Comparison of ENCODE assay signal across 8 cellular contexts in genomic region chr17:78993241-78993956, GRCh38. TPM values are rescaled to one million over a fixed set of nuclear protein-coding genes. Genes with fewer than 3 reads are reported as not detected.
DNase-seq lines count a peak whose midpoint lies in the region; ATAC-seq and TF ChIP-seq lines count a peak whose summit lies in the region.

No MANE protein-coding gene starts in this region.

- no peak overlapping the region for H2BK120ac ChIP-seq in IMR-90 (ENCODE audit: low read depth, low read length)
- H2BK120ac ChIP-seq in mesendoderm (ENCODE audit: low read depth, low read length) = no peak overlapping the region

- no peak overlapping the region for H4K8ac ChIP-seq in IMR-90 (ENCODE audit: low read depth in 2 of 2, low read length in 2 of 2)
- no peak overlapping the region for H4K8ac ChIP-seq in mesendoderm (ENCODE audit: low read depth, low read length)

- H2AFZ ChIP-seq in IMR-90 (replicated peaks; ENCODE audit: low read length, poor library complexity) = no peak overlapping the region

- no peaks in the 10 kb centered on the region for H3K9me3 ChIP-seq in CD8-positive, alpha-beta memory T cell (ENCODE audit: low read length)
- H3K9me3 ChIP-seq in IMR-90 (ENCODE audit: control insufficient read depth, insufficient read depth, low read length) = no peaks in the 10 kb centered on the region

- WGBS in IMR-90 (ENCODE audit: extremely low coverage in 2 of 2, insufficient read length in 1 of 2), 2 experiments = 80% methylated on average over 33 of the region's 49 CpGs; no CpG with 5 or more reads in 1 of the 2 experiments
- no CpG with 5 or more reads among the region's 49 CpGs for WGBS in mesendoderm (ENCODE audit: extremely low coverage, insufficient coverage, low lambda C conversion rate)

- no peak overlapping the region for H4K5ac ChIP-seq in IMR-90 (ENCODE audit: low read depth, low read length)
- no peak overlapping the region for H4K5ac ChIP-seq in mesendoderm (ENCODE audit: low read length)

- H3K4me3 Mint-ChIP-seq in CD8-positive, alpha-beta memory T cell = peak overlapping the region in 1 of 7 donors; percentile 73
- H3K4me3 Mint-ChIP-seq in activated CD4-positive, alpha-beta T cell treated with anti-CD3 and anti-CD28 coated beads, Interleukin-2, amount 10 ng/mL, durations not matched to agents 24 days and 14 days = no peak overlapping the region

- H3K79me1 ChIP-seq in IMR-90 (ENCODE audit: low read depth in 1 of 2, low read length in 2 of 2) (peaks cover 22 to 50% of the 10 kb centered on the region in 2 experiments), mesendoderm (ENCODE audit: low read length) (no peaks in the 10 kb centered on the region)

- H3K27me3 ChIP-seq in CD8-positive, alpha-beta memory T cell (ENCODE audit: insufficient read depth, low read length, poor library complexity, severe bottlenecking) = no peaks in the 10 kb centered on the region
- no peaks in the 10 kb centered on the region for H3K27me3 ChIP-seq in IMR-90 (ENCODE audit: control insufficient read depth, insufficient read depth, low read length)
- no peaks in the 10 kb centered on the region for H3K27me3 ChIP-seq in mesendoderm (ENCODE audit: insufficient read depth, low read length, poor library complexity)

- peak in 3 of 5 donors; percentile 18 to 36 (median 28) for DNase-seq in CD8-positive, alpha-beta memory T cell
- DNase-seq in IMR-90 (peak; percentile 41), mesendoderm (peak; percentile 57), DMS79 (lab: John Stamatoyannopoulos, UW) (no peak)
- peak; percentile 86 for DNase-seq in activated CD4-positive, alpha-beta T cell treated with anti-CD3 and anti-CD28 coated beads, Interleukin-2, amount 10 ng/mL, durations not matched to agents 24 days and 14 days
- peak; percentile 40 for DNase-seq in effector CD8-positive, alpha-beta T cell (lab: John Stamatoyannopoulos, UW)
- peak in 4 of 6 experiments; percentile 24 to 43 (median 31) for DNase-seq in stimulated activated naive CD4-positive, alpha-beta T cell (lab: John Stamatoyannopoulos, UW)

- H3K4me3 ChIP-seq in CD8-positive, alpha-beta memory T cell (ENCODE audit: low read length) = no peak overlapping the region
- H3K4me3 ChIP-seq in IMR-90 (ENCODE audit: insufficient read depth, low read depth, low read length) (no peak overlapping the region), mesendoderm (ENCODE audit: low read length) (no peak overlapping the region)

- peaks cover 0 to 84% (median 4%) of the 10 kb centered on the region in 3 donors for H3K36me3 Mint-ChIP-seq in CD8-positive, alpha-beta memory T cell
- peaks cover 54% of the 10 kb centered on the region for H3K36me3 Mint-ChIP-seq in activated CD4-positive, alpha-beta T cell treated with anti-CD3 and anti-CD28 coated beads, Interleukin-2, amount 10 ng/mL, durations not matched to agents 24 days and 14 days (ENCODE audit: low read depth)

- H3K9me1 ChIP-seq in IMR-90 (ENCODE audit: insufficient read depth, low read length) = no peaks in the 10 kb centered on the region

- no peak overlapping the region for H4K91ac ChIP-seq in IMR-90 (ENCODE audit: insufficient read depth, low read depth, low read length)

- CTCF ChIA-PET in CD8-positive, alpha-beta memory T cell (lab: Charles Lee) = interaction anchor here (1.7 kb wide), 1 partner anchor 8 kb away, joined by 4 read pairs; no protein-coding TSS in a partner anchor
- CTCF ChIA-PET in IMR-90 (lab: Yijun Ruan, JAX) = interaction anchor here (0.7 kb wide), 1 partner anchor 417 kb away, joined by 3 read pairs; no protein-coding TSS in a partner anchor

- POLR2A ChIA-PET in CD8-positive, alpha-beta memory T cell (lab: Charles Lee) = no interaction called here
- POLR2A ChIA-PET in IMR-90 (lab: Charles Lee; ENCODE audit: unreplicated experiment) = no interaction called here

- TF ChIP-seq POLR2A in IMR-90 (IDR thresholded peaks at IDR 0.05; ENCODE audit: low read depth, low read length) = no peak

- H3K9ac ChIP-seq in IMR-90 (ENCODE audit: low read depth, low read length) = 0 out of 2 replicates have a peak overlapping the region, but pooled peaks have one; percentile 55
- H3K9ac ChIP-seq in mesendoderm (ENCODE audit: low read length) = no peak overlapping the region

- H3K18ac ChIP-seq in IMR-90 (ENCODE audit: low read depth, low read length) (no peak overlapping the region), mesendoderm (ENCODE audit: low read length) (no peak overlapping the region)

- H3K36me3 ChIP-seq in CD8-positive, alpha-beta memory T cell (ENCODE audit: insufficient read depth, low read length) = peaks cover 21% of the 10 kb centered on the region
- H3K36me3 ChIP-seq in IMR-90 (ENCODE audit: control insufficient read depth, insufficient read depth, low read length) (peaks cover 67% of the 10 kb centered on the region), mesendoderm (ENCODE audit: control insufficient read depth, insufficient read depth, low read length) (peaks cover 8% of the 10 kb centered on the region)

- ATAC-seq in IMR-90 (ENCODE audit: low read depth) (peak; percentile 87), GM21515 (IDR thresholded peaks at IDR 0.05; ENCODE audit: unreplicated experiment) (no peak)

- no peaks in the 10 kb centered on the region for H3K4me1 ChIP-seq in CD8-positive, alpha-beta memory T cell (ENCODE audit: insufficient read depth, low read length)
- no peaks in the 10 kb centered on the region for H3K4me1 ChIP-seq in IMR-90 (ENCODE audit: control insufficient read depth, insufficient read depth, low read length)
- no peaks in the 10 kb centered on the region for H3K4me1 ChIP-seq in mesendoderm (ENCODE audit: control insufficient read depth, low read depth, low read length)

- no peak overlapping the region for H3K56ac ChIP-seq in IMR-90 (ENCODE audit: extremely low read depth, insufficient read depth, low read length)
- no peak overlapping the region for H3K56ac ChIP-seq in mesendoderm (ENCODE audit: low read length)

- H3K23ac ChIP-seq in IMR-90 (ENCODE audit: low read depth, low read length) (no peak overlapping the region), mesendoderm (ENCODE audit: low read length) (no peak overlapping the region)

- peak overlapping the region in 3 of 8 donors; percentile 32 to 61 (median 38) for H3K27ac Mint-ChIP-seq in CD8-positive, alpha-beta memory T cell
- peak overlapping the region; percentile 25 for H3K27ac Mint-ChIP-seq in activated CD4-positive, alpha-beta T cell treated with anti-CD3 and anti-CD28 coated beads, Interleukin-2, amount 10 ng/mL, durations not matched to agents 24 days and 14 days

- H3K14ac ChIP-seq in IMR-90 (replicated peaks; ENCODE audit: low read depth, low read length) = no peak overlapping the region

- in situ Hi-C loops in IMR-90 (cut with MboI; ENCODE audit: low sequenced_read_pairs) = no loop called here

- H2BK5ac ChIP-seq in IMR-90 (ENCODE audit: low read depth, low read length, poor library complexity, severe bottlenecking) (no peak overlapping the region), mesendoderm (ENCODE audit: low read length) (no peak overlapping the region)

- intact Hi-C loops in IMR-90 (cut with micrococcal nuclease) = no loop called here
- intact Hi-C loops in activated CD4-positive, alpha-beta T cell treated with anti-CD3 and anti-CD28 coated beads, Interleukin-2, amount 10 ng/mL, durations not matched to agents 24 days and 14 days (cut with micrococcal nuclease) = no loop called here

- H3K79me2 ChIP-seq in mesendoderm (ENCODE audit: control insufficient read depth, insufficient read depth, low read length) = no peaks in the 10 kb centered on the region

- H2BK15ac ChIP-seq in IMR-90 (ENCODE audit: low read depth, low read length) (no peak overlapping the region), mesendoderm (replicated peaks; ENCODE audit: low read depth) (no peak overlapping the region)

- peaks cover 27% of the 10 kb centered on the region for H4K20me1 ChIP-seq in IMR-90 (ENCODE audit: insufficient read depth, low read length)

- no peaks in the 10 kb centered on the region for H3K9me3 Mint-ChIP-seq in CD8-positive, alpha-beta memory T cell
- H3K9me3 Mint-ChIP-seq in activated CD4-positive, alpha-beta T cell treated with anti-CD3 and anti-CD28 coated beads, Interleukin-2, amount 10 ng/mL, durations not matched to agents 24 days and 14 days = no peaks in the 10 kb centered on the region

- peak; percentile 48 for TF ChIP-seq RAD21 in IMR-90 (IDR thresholded peaks at IDR 0.05; ENCODE audit: low read length)

- H2AK5ac ChIP-seq in IMR-90 (ENCODE audit: low read depth, low read length) (no peak overlapping the region), mesendoderm (ENCODE audit: low read length) (no peak overlapping the region)

- H2BK20ac ChIP-seq in IMR-90 (ENCODE audit: low read depth, low read length) = no peak overlapping the region

- no peak overlapping the region for H3K27ac ChIP-seq in CD8-positive, alpha-beta memory T cell (ENCODE audit: low read depth, low read length)
- H3K27ac ChIP-seq in IMR-90 (ENCODE audit: insufficient read depth, low read length) = no peak overlapping the region
- H3K27ac ChIP-seq in mesendoderm (ENCODE audit: low read depth, low read length) = no peak overlapping the region

- no peak overlapping the region for H2AK9ac ChIP-seq in IMR-90 (replicated peaks; ENCODE audit: low read depth, low read length, poor library complexity)

- TF ChIP-seq CTCF in IMR-90 (conservative IDR thresholded peaks at IDR 0.05; ENCODE audit: low read depth, low read length) = peak; percentile 57

- H3K27me3 Mint-ChIP-seq in CD8-positive, alpha-beta memory T cell = no peaks in the 10 kb centered on the region
- no peaks in the 10 kb centered on the region for H3K27me3 Mint-ChIP-seq in activated CD4-positive, alpha-beta T cell treated with anti-CD3 and anti-CD28 coated beads, Interleukin-2, amount 10 ng/mL, durations not matched to agents 24 days and 14 days

- dilution Hi-C loops in IMR-90 (cut with HindIII; ENCODE audit: low sequenced_read_pairs, unreplicated experiment) = no loop called here

- BruUV-seq in IMR-90 (replicated peaks; lab: Mats Ljungman, UMichigan) = no TSS peak

- H3K4me1 Mint-ChIP-seq in CD8-positive, alpha-beta memory T cell = peaks cover 0 to 9% (median 7%) of the 10 kb centered on the region in 3 donors
- peaks cover 7% of the 10 kb centered on the region for H3K4me1 Mint-ChIP-seq in activated CD4-positive, alpha-beta T cell treated with anti-CD3 and anti-CD28 coated beads, Interleukin-2, amount 10 ng/mL, durations not matched to agents 24 days and 14 days

- H3K4ac ChIP-seq in IMR-90 (ENCODE audit: low read depth, low read length) (no peak overlapping the region), mesendoderm (ENCODE audit: low read depth, low read length) (no peak overlapping the region)

- no peak overlapping the region for H3K4me2 ChIP-seq in IMR-90 (ENCODE audit: low read depth, low read length)
- H3K4me2 ChIP-seq in mesendoderm (ENCODE audit: low read length) = no peak overlapping the region

RNA-seq across cellular contexts. Expression of gene LGALS3BP, which starts 13.7 kb away (rescaled TPM):
- total RNA-seq in CD8-positive, alpha-beta memory T cell = 1 to 10 TPM; 8.6 to 9.1 TPM
- polyA plus RNA-seq in CD8-positive, alpha-beta memory T cell = 23.1 TPM
- 33.7 and 34.7 TPM in 2 replicates for total RNA-seq in IMR-90 (2012; rRNA removed)
- polyA plus RNA-seq in IMR-90 (2012; rRNA removed) = 249 and 273 TPM in 2 replicates
- polyA plus RNA-seq in IMR-90 (2012; cell fraction: cytosol; rRNA removed) = 146 and 259 TPM in 2 replicates
- polyA plus RNA-seq in IMR-90 (2012; cell fraction: nucleus; rRNA removed; ENCODE audit: low replicate concordance) = 165 and 308 TPM in 2 replicates
- 73.3 and 74.2 TPM in 2 replicates for total RNA-seq in activated CD4-positive, alpha-beta T cell treated with anti-CD3 and anti-CD28 coated beads, Interleukin-2, amount 10 ng/mL, durations not matched to agents 24 days and 14 days
- 15.3 TPM for polyA plus RNA-seq in mesendoderm (2013, experiment 1 of 2)
- polyA plus RNA-seq in mesendoderm (2013, experiment 2 of 2) = 15.6 TPM

RNA-seq across cellular contexts. Expression of gene CANT1, which starts 16.2 kb away (rescaled TPM):
- 10 to 100 TPM; 45.5 to 47.3 TPM for total RNA-seq in CD8-positive, alpha-beta memory T cell
- 13.4 TPM for polyA plus RNA-seq in CD8-positive, alpha-beta memory T cell
- total RNA-seq in IMR-90 (2012; rRNA removed) = 50.0 and 51.8 TPM in 2 replicates
- polyA plus RNA-seq in IMR-90 (2012; rRNA removed) = 73.4 and 90.7 TPM in 2 replicates
- polyA plus RNA-seq in IMR-90 (2012; cell fraction: cytosol; rRNA removed) = 61.1 and 63.0 TPM in 2 replicates
- polyA plus RNA-seq in IMR-90 (2012; cell fraction: nucleus; rRNA removed; ENCODE audit: low replicate concordance) = 33.7 and 43.7 TPM in 2 replicates
- total RNA-seq in activated CD4-positive, alpha-beta T cell treated with anti-CD3 and anti-CD28 coated beads, Interleukin-2, amount 10 ng/mL, durations not matched to agents 24 days and 14 days = 62.4 and 70.5 TPM in 2 replicates
- polyA plus RNA-seq in mesendoderm (2013, experiment 1 of 2) = 21.0 TPM
- polyA plus RNA-seq in mesendoderm (2013, experiment 2 of 2) = 20.4 TPM

RNA-seq across cellular contexts. Expression of gene C1QTNF1, which starts 30.6 kb away (rescaled TPM):
- total RNA-seq in CD8-positive, alpha-beta memory T cell = under 1 TPM in 1 of 2 experiments, not detected in 1; 0.22 TPM
- polyA plus RNA-seq in CD8-positive, alpha-beta memory T cell = not detected
- total RNA-seq in IMR-90 (2012; rRNA removed) = 1.7 and 3.4 TPM in 2 replicates
- 8.4 and 9.0 TPM in 2 replicates for polyA plus RNA-seq in IMR-90 (2012; rRNA removed)
- polyA plus RNA-seq in IMR-90 (2012; cell fraction: cytosol; rRNA removed) = 5.2 and 16.8 TPM in 2 replicates
- 7.4 and 9.5 TPM in 2 replicates for polyA plus RNA-seq in IMR-90 (2012; cell fraction: nucleus; rRNA removed; ENCODE audit: low replicate concordance)
- total RNA-seq in activated CD4-positive, alpha-beta T cell treated with anti-CD3 and anti-CD28 coated beads, Interleukin-2, amount 10 ng/mL, durations not matched to agents 24 days and 14 days = not detected in 2 replicates
- polyA plus RNA-seq in mesendoderm (2013, experiment 1 of 2) = 0.49 TPM
- polyA plus RNA-seq in mesendoderm (2013, experiment 2 of 2) = 0.34 TPM
